Comparison of ENCODE assay signal across 9 cellular contexts in the genomic region with DNA sequence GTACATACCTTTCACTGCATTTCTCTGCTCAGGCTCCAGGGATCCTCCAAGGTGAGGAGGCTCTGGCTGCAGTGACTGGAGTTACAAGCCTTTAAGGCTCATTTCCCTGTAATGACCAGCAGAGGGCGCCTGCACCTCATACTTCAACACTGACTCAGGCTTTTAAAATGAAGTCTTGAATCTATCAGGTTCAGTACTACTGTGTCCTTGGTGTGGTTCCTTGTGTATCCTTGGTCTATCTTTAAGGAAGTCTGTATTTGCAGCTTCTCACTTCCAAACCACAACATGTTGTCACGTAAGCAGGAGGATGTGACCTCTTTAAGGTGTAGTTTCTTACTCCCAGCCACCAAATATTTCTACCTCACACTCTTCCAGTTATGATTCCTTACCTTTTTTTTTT. TPM values are rescaled to one million over a fixed set of nuclear protein-coding genes. Genes with fewer than 3 reads are reported as not detected.
DNase-seq lines count a peak whose midpoint lies in the region; ATAC-seq and TF ChIP-seq lines count a peak whose summit lies in the region.
"Had no signal": no experiment of that assay in that cellular context is flagged by ENCODE, and none has a peak within 500 bp of the region (broad histone marks: within the 10 kb centered on the region; RNA-seq: fewer than 3 reads in every experiment).

No MANE protein-coding gene starts in this region.

- intact Hi-C loops in right cardiac atrium (cut with DNase I) (loop anchor here (2.0 to 5.0 kb wide), 4 partner anchors 145 to 251 kb away; no protein-coding TSS in a partner anchor), gastrocnemius medialis (cut with DNase I; ENCODE audit: low total_unique reads) (loop anchor here (1.0 kb wide), 2 partner anchors 143 to 250 kb away; no protein-coding TSS in a partner anchor)

- ATAC-seq in HG02870 (IDR thresholded peaks at IDR 0.05; ENCODE audit: unreplicated experiment) (peak; percentile 89), right cardiac atrium (peak; percentile 88 to 95), gastrocnemius medialis (peak; percentile 98 to 99)

- H3K27me3 ChIP-seq in right cardiac atrium (ENCODE audit: control insufficient read depth, insufficient read depth): no peaks in the 10 kb centered on the region
- no peaks in the 10 kb centered on the region for H3K27me3 ChIP-seq in gastrocnemius medialis
- H3K27me3 ChIP-seq: BLaER1 had no signal

- H3K27ac ChIP-seq in right cardiac atrium (ENCODE audit: low read length) (no peak overlapping the region), gastrocnemius medialis (no peak overlapping the region)
- H3K27ac ChIP-seq: BLaER1 had no signal

- WGBS in right cardiac atrium: 10% methylated on average over 2 of the region's 2 CpGs

- peak; percentile 85 for DNase-seq in SIG-M5 treated with dmso at 0.1 percent for 504 hours (lab: John Stamatoyannopoulos, UW; ENCODE audit: unreplicated experiment)
- no peak for DNase-seq in SIG-M5 (lab: John Stamatoyannopoulos, UW)
- peak; percentile 86 for DNase-seq in NCI-H146 (lab: John Stamatoyannopoulos, UW)
- peak; percentile 19 to 68 (median 53) for DNase-seq in T-helper 1 cell
- peak; percentile 86 for DNase-seq in amniotic epithelial cell (ENCODE audit: low read depth)
- DNase-seq in right cardiac atrium: peak; percentile 65 to 83 (median 65)
- peak; percentile 54 to 73 for DNase-seq in gastrocnemius medialis

- peak; percentile 89 to 96 (median 92) for TF ChIP-seq CTCF in gastrocnemius medialis (IDR thresholded peaks at IDR 0.05 in 4 of 5, conservative IDR thresholded peaks at IDR 0.05 in 1 of 5)

- in situ Hi-C loops in gastrocnemius medialis (cut with MboI; ENCODE audit: low sequenced_read_pairs in 4 of 4): loop anchor here (5.0 to 10.0 kb wide), 3 partner anchors 137 to 255 kb away; a partner anchor contains a TSS

- no peak overlapping the region for H3K4me3 ChIP-seq in right cardiac atrium (ENCODE audit: low read length)
- no peak overlapping the region for H3K4me3 ChIP-seq in gastrocnemius medialis
- H3K4me3 ChIP-seq: BLaER1 had no signal

- no peak for TF ChIP-seq POLR2A in gastrocnemius medialis (IDR thresholded peaks at IDR 0.05)

- H3K36me3 ChIP-seq in gastrocnemius medialis: no peaks in the 10 kb centered on the region

- peaks cover 4% of the 10 kb centered on the region for H3K4me1 ChIP-seq in right cardiac atrium (ENCODE audit: control insufficient read depth, insufficient read depth, low read length)
- H3K4me1 ChIP-seq in gastrocnemius medialis: peaks cover 0 to 3% of the 10 kb centered on the region in 2 donors

- H3K9me3 ChIP-seq in right cardiac atrium (ENCODE audit: control insufficient read depth, low read length) (no peaks in the 10 kb centered on the region), gastrocnemius medialis (no peaks in the 10 kb centered on the region)
- H3K9me3 ChIP-seq: BLaER1 had no signal

RNA-seq across cellular contexts. Expression of a gene that starts 43.1 kb away (rescaled TPM):
- total RNA-seq in right cardiac atrium (under 1 TPM; 0.29 to 0.61 (median 0.55) TPM), gastrocnemius medialis (under 1 TPM; 0.07 to 0.23 (median 0.10) TPM)
- polyA plus RNA-seq in right cardiac atrium: 0.27 TPM
